Comparison of ENCODE assay signal across 9 cellular contexts in genomic region chr7:140342732-140343514, GRCh38. TPM values are rescaled to one million over a fixed set of nuclear protein-coding genes. Genes with fewer than 3 reads are reported as not detected.
DNase-seq lines count a peak whose midpoint lies in the region; ATAC-seq, FAIRE-seq and TF ChIP-seq lines count a peak whose summit lies in the region.
"Had no signal": no experiment of that assay in that cellular context is flagged by ENCODE, and none has a peak within 500 bp of the region (broad histone marks: within the 10 kb centered on the region; RNA-seq: fewer than 3 reads in every experiment).

No MANE protein-coding gene starts in this region.

- no peaks in the 10 kb centered on the region for H3K79me2 ChIP-seq in K562 (ENCODE audit: control insufficient read depth, insufficient read depth, low read length)

- CTCF ChIA-PET in K562 (lab: Yijun Ruan, JAX; ENCODE audit: low intra/inter-chr PET ratio) = interaction anchor here (0.6 kb wide), 2 partner anchors 184 to 740 kb away, joined by 3 to 4 read pairs; no protein-coding TSS in a partner anchor

- 62% methylated on average over 13 of the region's 13 CpGs for WGBS in K562 (ENCODE audit: insufficient coverage, low coverage, missing lambda C conversion rate)

- POLR2A ChIA-PET in K562 (lab: Yijun Ruan, JAX) = interaction anchor here (0.6 to 0.8 kb wide), 2 partner anchors 11 to 16 kb away, joined by 3 read pairs; no protein-coding TSS in a partner anchor

- no peaks in the 10 kb centered on the region for H3K9me3 Mint-ChIP-seq in activated naive CD8-positive, alpha-beta T cell treated with anti-CD3 and anti-CD28 coated beads, Interleukin-2, amount 50 U/mL, for 24 hours

- H2AFZ ChIP-seq in K562 (ENCODE audit: low read depth, low read length) = no peak overlapping the region

- DNase-seq in NCI-H1417 (lab: John Stamatoyannopoulos, UW) (peak; percentile 32 to 74 (median 33)), NCI-H1417 treated with DMSO at 0.1 percent for 48 hours (lab: John Stamatoyannopoulos, UW) (no peak), NCI-H2107 (lab: John Stamatoyannopoulos, UW) (peak; percentile 34), K562 (ENCODE audit: extremely low read depth in 1 of 4, low spot score in 3 of 4) (peak; percentile 49 to 69 (median 61)), left kidney (ENCODE audit: low read depth, low spot score) (peak; percentile 74), glomerular visceral epithelial cell (ENCODE audit: extremely low spot score) (no peak), T-helper 2 cell (no peak)
- DNase-seq in activated naive CD8-positive, alpha-beta T cell treated with anti-CD3 and anti-CD28 coated beads, Interleukin-2, amount 50 U/mL, for 24 hours = no peak

- TF ChIP-seq CTCF in K562 (IDR thresholded peaks at IDR 0.05 in 2 of 3, conservative IDR thresholded peaks at IDR 0.05 in 1 of 3; ENCODE audit: insufficient read depth in 2 of 3, low read depth in 1 of 3, low read length in 3 of 3) = peak; percentile 65 to 79 (median 73)

- no peak overlapping the region for H3K9ac ChIP-seq in K562 (ENCODE audit: insufficient read depth in 1 of 2, low read depth in 2 of 2, low read length in 2 of 2)
- H3K9ac ChIP-seq: BLaER1 had no signal

- H3K36me3 Mint-ChIP-seq in activated naive CD8-positive, alpha-beta T cell treated with anti-CD3 and anti-CD28 coated beads, Interleukin-2, amount 50 U/mL, for 24 hours (ENCODE audit: low read depth) = peaks cover 34% of the 10 kb centered on the region

- H3K27me3 Mint-ChIP-seq in activated naive CD8-positive, alpha-beta T cell treated with anti-CD3 and anti-CD28 coated beads, Interleukin-2, amount 50 U/mL, for 24 hours = no peaks in the 10 kb centered on the region

- H3K36me3 ChIP-seq in K562 (ENCODE audit: control insufficient read depth, insufficient read depth, low read length) = peaks cover 65% of the 10 kb centered on the region

- peak; percentile 82 for FAIRE-seq in K562 (lab: Jason Lieb, UNC)

- H3K27ac Mint-ChIP-seq in activated naive CD8-positive, alpha-beta T cell treated with anti-CD3 and anti-CD28 coated beads, Interleukin-2, amount 50 U/mL, for 24 hours = no peak overlapping the region

- no peak overlapping the region for H3K4me3 Mint-ChIP-seq in activated naive CD8-positive, alpha-beta T cell treated with anti-CD3 and anti-CD28 coated beads, Interleukin-2, amount 50 U/mL, for 24 hours

- H3K27ac ChIP-seq in K562 (ENCODE audit: extremely low read depth, low read depth, low read length) = no peak overlapping the region
- H3K27ac ChIP-seq: BLaER1 had no signal

- H3K9me1 ChIP-seq in K562 (ENCODE audit: control insufficient read depth, insufficient read depth, low read length) = no peaks in the 10 kb centered on the region

- H3K9me3 ChIP-seq in K562 (replicated peaks; ENCODE audit: control insufficient read depth, insufficient read depth, low read depth, low read length) = no peaks in the 10 kb centered on the region
- H3K9me3 ChIP-seq: BLaER1 had no signal

- no peak overlapping the region for H3K4me3 ChIP-seq in K562
- H3K4me3 ChIP-seq: BLaER1 had no signal

- TF ChIP-seq EP300 in K562 (IDR thresholded peaks at IDR 0.05; ENCODE audit: low read length) = no peak

- in situ Hi-C loops in K562 (cut with MboI) = no loop called here

- no peak for TF ChIP-seq POLR2A in K562 (conservative IDR thresholded peaks at IDR 0.05)

- intact Hi-C loops in K562 (cut with micrococcal nuclease) = no loop called here

- peak; percentile 43 to 71; a peak in 3 of 4 replicates for TF ChIP-seq RAD21 in K562 (CRISPR knock-in tag; conservative IDR thresholded peaks at IDR 0.05 in 1 of 2, IDR thresholded peaks at IDR 0.05 in 1 of 2)

- peak; percentile 92 for ATAC-seq in K562
- ATAC-seq in activated naive CD8-positive, alpha-beta T cell treated with anti-CD3 and anti-CD28 coated beads, Interleukin-2, amount 50 U/mL, for 24 hours = no peak

- no peaks in the 10 kb centered on the region for H3K27me3 ChIP-seq in K562 (ENCODE audit: control insufficient read depth in 2 of 2, insufficient read depth in 2 of 2, low read length in 2 of 2)
- H3K27me3 ChIP-seq: BLaER1 had no signal

- H3K4me1 ChIP-seq in K562 (replicated peaks in 1 of 2; ENCODE audit: control insufficient read depth in 2 of 2, insufficient read depth in 2 of 2, low read length in 2 of 2) = no peaks in the 10 kb centered on the region

- no TSS peak for BruUV-seq in K562 (replicated peaks; lab: Mats Ljungman, UMichigan)

- H4K20me1 ChIP-seq in K562 (replicated peaks; ENCODE audit: control insufficient read depth, insufficient read depth, low read length) = no peaks in the 10 kb centered on the region
- H4K20me1 ChIP-seq: BLaER1 had no signal

- H3K4me1 Mint-ChIP-seq in activated naive CD8-positive, alpha-beta T cell treated with anti-CD3 and anti-CD28 coated beads, Interleukin-2, amount 50 U/mL, for 24 hours = no peaks in the 10 kb centered on the region

- H3K4me2 ChIP-seq in K562 (ENCODE audit: insufficient read depth, low read length) = no peak overlapping the region
- H3K4me2 ChIP-seq: BLaER1 had no signal

TF ChIP-seq in K562, 482 proteins besides CTCF, POLR2A, EP300 and RAD21:
- no peak for TF ChIP-seq RBFOX2 (IDR thresholded peaks at IDR 0.05; ENCODE audit: low read depth, low read length)
- TF ChIP-seq SMC3 (conservative IDR thresholded peaks at IDR 0.05; ENCODE audit: insufficient read depth, low read depth, low read length) = peak; percentile 62
- peak; percentile 75; the same call in 1 of the 2 replicates for TF ChIP-seq STAG1 (CRISPR knock-in tag; IDR thresholded peaks at IDR 0.05; ENCODE audit: borderline replicate concordance)
- TF ChIP-seq, protein P1, sequence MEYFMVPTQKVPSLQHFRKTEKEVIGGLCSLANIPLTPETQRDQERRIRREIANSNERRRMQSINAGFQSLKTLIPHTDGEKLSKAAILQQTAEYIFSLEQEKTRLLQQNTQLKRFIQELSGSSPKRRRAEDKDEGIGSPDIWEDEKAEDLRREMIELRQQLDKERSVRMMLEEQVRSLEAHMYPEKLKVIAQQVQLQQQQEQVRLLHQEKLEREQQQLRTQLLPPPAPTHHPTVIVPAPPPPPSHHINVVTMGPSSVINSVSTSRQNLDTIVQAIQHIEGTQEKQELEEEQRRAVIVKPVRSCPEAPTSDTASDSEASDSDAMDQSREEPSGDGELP (CRISPR knock-in tag; IDR thresholded peaks at IDR 0.05; ENCODE audit: borderline replicate concordance) = peak; percentile 85
- peak; percentile 17 for TF ChIP-seq DACH1 (IDR thresholded peaks at IDR 0.05; ENCODE audit: partially characterized antibody)
- TF ChIP-seq RBM14 (IDR thresholded peaks at IDR 0.05; ENCODE audit: borderline replicate concordance, insufficient read depth, low read depth, low read length) = no peak
TF ChIP-seq in K562: peak in this region for 4.

RNA-seq across cellular contexts. Expression of gene SLC37A3, which starts 55.4 kb away (rescaled TPM):
- total RNA-seq in K562 (2011; cell fraction: chromatin; rRNA removed; ENCODE audit: low replicate concordance) = 240 and 339 TPM in 2 replicates
- total RNA-seq in K562 (2011; cell fraction: nucleolus; rRNA removed) = 136 TPM in 2 replicates
- total RNA-seq in K562 (2011; cell fraction: nucleoplasm; rRNA removed) = 241 and 294 TPM in 2 replicates
- total RNA-seq in K562 (2014; rRNA removed) = 16.4 and 18.5 TPM in 2 replicates
- total RNA-seq in K562 (2014; rRNA removed; fragmentation: Illumina TruSeq; extraction: Trizol) = 26.3 and 28.1 TPM in 2 replicates
- total RNA-seq in K562 (2015; rRNA removed; fragmentation: Illumina TruSeq; extraction: Trizol) = 26.1 and 26.8 TPM in 2 replicates
- 26.8 and 28.8 TPM in 2 replicates for total RNA-seq in K562 (2021)
- 59.1 and 72.5 TPM in 2 replicates for polyA plus RNA-seq in K562 (2011; rRNA removed)
- polyA plus RNA-seq in K562 (2011; cell fraction: cytosol; rRNA removed) = 29.7 and 73.8 TPM in 2 replicates
- polyA plus RNA-seq in K562 (2011; cell fraction: nucleus; rRNA removed) = 141 and 221 TPM in 2 replicates
- polyA plus RNA-seq in K562 (2012) = 15.6 and 24.5 TPM in 2 replicates
- 28.6 and 31.2 TPM in 2 replicates for polyA plus RNA-seq in K562 (2014; fragmentation: Illumina TruSeq; extraction: Trizol)
- 10 to 100 TPM; 11.7 to 14.7 TPM for polyA plus RNA-seq in K562 (2014; fragmentation: Nextera tagmentation; extraction: Ambion mirVana)
- 26.0 and 28.8 TPM in 2 replicates for polyA plus RNA-seq in K562 (2014; rRNA removed)
- 123 and 151 TPM in 2 replicates for polyA minus RNA-seq in K562 (2011; rRNA and poly(A)+ RNA removed)
- polyA minus RNA-seq in K562 (2011; cell fraction: cytosol; rRNA and poly(A)+ RNA removed) = 22.1 and 24.2 TPM in 2 replicates
- 72.0 and 137 TPM in 2 replicates for polyA minus RNA-seq in K562 (2011; cell fraction: nucleus; rRNA and poly(A)+ RNA removed)

Comparison
In these comparisons a context has a peak if more than half of its experiments do, and no peak if none do; other contexts are left out.
1. DNase-seq: peak in NCI-H1417 (3 of 3), NCI-H2107 (single experiment), K562 (4 of 4) and left kidney (single experiment); none in NCI-H1417 treated with DMSO at 0.1 percent for 48 hours (single experiment), glomerular visceral epithelial cell (single experiment), T-helper 2 cell (0 of 5) and activated naive CD8-positive, alpha-beta T cell treated with anti-CD3 and anti-CD28 coated beads, Interleukin-2, amount 50 U/mL, for 24 hours (single experiment).